In genomic region chr9:124754289-124754688, GRCh38 we compare ENCODE assay signal across 12 cellular contexts. TPM values are rescaled to one million over a fixed set of nuclear protein-coding genes. Genes with fewer than 3 reads are reported as not detected.
DNase-seq lines count a peak whose midpoint lies in the region; ATAC-seq and TF ChIP-seq lines count a peak whose summit lies in the region.
"Had no signal": no experiment of that assay in that cellular context is flagged by ENCODE, and none has a peak within 500 bp of the region (broad histone marks: within the 10 kb centered on the region; RNA-seq: fewer than 3 reads in every experiment).

No MANE protein-coding gene starts in this region.

- no peaks in the 10 kb centered on the region for H3K9me3 Mint-ChIP-seq in osteocyte (ENCODE audit: unreplicated experiment)
- H3K9me3 Mint-ChIP-seq in activated CD8-positive, alpha-beta memory T cell treated with anti-CD3 and anti-CD28 coated beads, Interleukin-2, amount 10 ng/mL, durations not matched to agents 7 days and 5 days (ENCODE audit: low read depth) = no peaks in the 10 kb centered on the region
- H3K9me3 Mint-ChIP-seq: activated naive CD4-positive, alpha-beta T cell treated with anti-CD3 and anti-CD28 coated beads for 36 hours; T-helper 1 cell treated with Interleukin-12 subunit alpha and Interleukin-12 subunit beta and Interleukin-4 antibody, amounts not matched to agents 30 μg/mL and 1 μg/mL, for 36 hours had no signal

- no peaks in the 10 kb centered on the region for H4K20me1 ChIP-seq in OCI-LY1 (ENCODE audit: insufficient read depth, low read length)

- H2AFZ ChIP-seq in OCI-LY1 (ENCODE audit: low read length) = no peak overlapping the region

- no peak overlapping the region for H3K9ac ChIP-seq in OCI-LY1 (ENCODE audit: low read length)

- H3K79me2 ChIP-seq in OCI-LY1 (ENCODE audit: insufficient read depth, low read length) = no peaks in the 10 kb centered on the region

- CTCF ChIA-PET in activated CD8-positive, alpha-beta memory T cell treated with anti-CD3 and anti-CD28 coated beads, Interleukin-2, amount 10 ng/mL, durations not matched to agents 7 days and 5 days (lab: Charles Lee) = interaction anchor here (1.5 kb wide), 1 partner anchor 11 kb away, joined by 3 read pairs; no protein-coding TSS in a partner anchor

- H3K27ac Mint-ChIP-seq in osteocyte (ENCODE audit: unreplicated experiment) = no peak overlapping the region
- H3K27ac Mint-ChIP-seq in activated CD8-positive, alpha-beta memory T cell treated with anti-CD3 and anti-CD28 coated beads, Interleukin-2, amount 10 ng/mL, durations not matched to agents 7 days and 5 days = no peak overlapping the region
- H3K27ac Mint-ChIP-seq: T-helper 1 cell treated with Interleukin-12 subunit alpha and Interleukin-12 subunit beta and Interleukin-4 antibody, amounts not matched to agents 30 μg/mL and 1 μg/mL, for 36 hours had no signal

- TF ChIP-seq CTCF in OCI-LY1 (IDR thresholded peaks at IDR 0.05; ENCODE audit: low read length) (peak; percentile 64), osteocyte (IDR thresholded peaks at IDR 0.05) (peak; percentile 72)

- H3K4me1 Mint-ChIP-seq in osteocyte (ENCODE audit: unreplicated experiment) = peaks cover 14% of the 10 kb centered on the region
- H3K4me1 Mint-ChIP-seq in activated CD8-positive, alpha-beta memory T cell treated with anti-CD3 and anti-CD28 coated beads, Interleukin-2, amount 10 ng/mL, durations not matched to agents 7 days and 5 days = peaks cover 2% of the 10 kb centered on the region

- ATAC-seq in activated CD8-positive, alpha-beta memory T cell treated with anti-CD3 and anti-CD28 coated beads, Interleukin-2, amount 10 ng/mL, durations not matched to agents 7 days and 5 days = no peak
- ATAC-seq: right cardiac atrium had no signal

- H3K27me3 ChIP-seq in OCI-LY1 (ENCODE audit: insufficient read depth, low read length) = no peaks in the 10 kb centered on the region

- H3K4me3 Mint-ChIP-seq in osteocyte (ENCODE audit: unreplicated experiment) = no peak overlapping the region
- H3K4me3 Mint-ChIP-seq in activated CD8-positive, alpha-beta memory T cell treated with anti-CD3 and anti-CD28 coated beads, Interleukin-2, amount 10 ng/mL, durations not matched to agents 7 days and 5 days = no peak overlapping the region
- H3K4me3 Mint-ChIP-seq: activated naive CD4-positive, alpha-beta T cell treated with anti-CD3 and anti-CD28 coated beads for 36 hours; T-helper 1 cell treated with Interleukin-12 subunit alpha and Interleukin-12 subunit beta and Interleukin-4 antibody, amounts not matched to agents 30 μg/mL and 1 μg/mL, for 36 hours had no signal

- H3F3A ChIP-seq in OCI-LY1 (ENCODE audit: insufficient read depth, low read length) = no peaks in the 10 kb centered on the region

- H3K36me3 ChIP-seq in OCI-LY1 (ENCODE audit: insufficient read depth, low read length) = no peaks in the 10 kb centered on the region

- H3K27me3 Mint-ChIP-seq in osteocyte (ENCODE audit: unreplicated experiment) = peaks cover 53% of the 10 kb centered on the region
- peaks cover 65% of the 10 kb centered on the region for H3K27me3 Mint-ChIP-seq in activated CD8-positive, alpha-beta memory T cell treated with anti-CD3 and anti-CD28 coated beads, Interleukin-2, amount 10 ng/mL, durations not matched to agents 7 days and 5 days

- DNase-seq in DMS53 (lab: John Stamatoyannopoulos, UW) (peak; percentile 18), DMS53 treated with DMSO at 0.1 percent for 48 hours (lab: John Stamatoyannopoulos, UW; ENCODE audit: unreplicated experiment) (no peak), dermis blood vessel endothelial cell (peak; percentile 36), osteocyte (ENCODE audit: extremely low spot score, unreplicated experiment) (no peak), putamen (ENCODE audit: low spot score) (no peak), activated gamma-delta T cell (lab: John Stamatoyannopoulos, UW) (no peak)
- DNase-seq in activated CD8-positive, alpha-beta memory T cell treated with anti-CD3 and anti-CD28 coated beads, Interleukin-2, amount 10 ng/mL, durations not matched to agents 7 days and 5 days = no peak
- DNase-seq: activated naive CD4-positive, alpha-beta T cell treated with anti-CD3 and anti-CD28 coated beads for 36 hours; NCI-H1417 treated with DMSO at 0.1 percent for 48 hours; right cardiac atrium had no signal

- no peak overlapping the region for H3K27ac ChIP-seq in OCI-LY1 (ENCODE audit: low read depth, low read length, poor library complexity, severe bottlenecking)

- no peak overlapping the region for H3K4me3 ChIP-seq in OCI-LY1 (ENCODE audit: low read depth, low read length, poor library complexity, severe bottlenecking)

- H3K36me3 Mint-ChIP-seq in osteocyte (ENCODE audit: unreplicated experiment) = no peaks in the 10 kb centered on the region
- no peaks in the 10 kb centered on the region for H3K36me3 Mint-ChIP-seq in activated CD8-positive, alpha-beta memory T cell treated with anti-CD3 and anti-CD28 coated beads, Interleukin-2, amount 10 ng/mL, durations not matched to agents 7 days and 5 days

- H3K9me3 ChIP-seq in OCI-LY1 (ENCODE audit: low read length) = no peaks in the 10 kb centered on the region

- peaks cover 6% of the 10 kb centered on the region for H3K4me1 ChIP-seq in OCI-LY1 (ENCODE audit: insufficient read depth, low read length, severe bottlenecking)

- H3K9me2 ChIP-seq in OCI-LY1 (ENCODE audit: low read depth, low read length) = no peaks in the 10 kb centered on the region

- no peak overlapping the region for H3K4me2 ChIP-seq in OCI-LY1 (ENCODE audit: low read length)

RNA-seq across cellular contexts. Expression of gene NR6A1, which starts 16.8 kb away (rescaled TPM):
- 2.9 TPM in 2 replicates for total RNA-seq in dermis blood vessel endothelial cell
- total RNA-seq in osteocyte = 0.56 and 0.78 TPM in 2 replicates
- total RNA-seq in activated CD8-positive, alpha-beta memory T cell treated with anti-CD3 and anti-CD28 coated beads, Interleukin-2, amount 10 ng/mL, durations not matched to agents 7 days and 5 days = 1 to 10 TPM in 1 of 2 experiments, under 1 TPM in 1; 0.44 to 1.2 TPM

RNA-seq across cellular contexts. Expression of gene OLFML2A, which starts 22.6 kb away (rescaled TPM):
- 2.2 and 2.9 TPM in 2 replicates for total RNA-seq in dermis blood vessel endothelial cell
- 146 and 169 TPM in 2 replicates for total RNA-seq in osteocyte
- total RNA-seq in activated CD8-positive, alpha-beta memory T cell treated with anti-CD3 and anti-CD28 coated beads, Interleukin-2, amount 10 ng/mL, durations not matched to agents 7 days and 5 days = not detected
- total RNA-seq: activated naive CD4-positive, alpha-beta T cell treated with anti-CD3 and anti-CD28 coated beads for 36 hours had no signal

Comparison
In these comparisons a context has a peak if more than half of its experiments do, and no peak if none do; other contexts are left out.
1. DNase-seq: peak in DMS53 (single experiment) and dermis blood vessel endothelial cell (single experiment); none in DMS53 treated with DMSO at 0.1 percent for 48 hours (single experiment), osteocyte (single experiment), activated CD8-positive, alpha-beta memory T cell treated with anti-CD3 and anti-CD28 coated beads, Interleukin-2, amount 10 ng/mL, durations not matched to agents 7 days and 5 days (single experiment), putamen (single experiment) and activated gamma-delta T cell (single experiment).
2. RNA of gene OLFML2A, which starts 22.6 kb away (total RNA-seq): 146 to 169 TPM in osteocyte; 2.2 to 2.9 TPM in dermis blood vessel endothelial cell and not detected in activated CD8-positive, alpha-beta memory T cell treated with anti-CD3 and anti-CD28 coated beads, Interleukin-2, amount 10 ng/mL, durations not matched to agents 7 days and 5 days; every median in the first group is over 10 times any median in the second.